Comparison of ENCODE assay signal across 8 cellular contexts in genomic region chr17:56715613-56716357, GRCh38.
A peak's percentile ranks its signal among the peaks of the same experiment; 100 is the strongest.
DNase-seq lines count a peak whose midpoint lies in the region; ATAC-seq, FAIRE-seq and TF ChIP-seq lines count a peak whose summit lies in the region.

No MANE protein-coding gene starts in this region.

- H3K79me2 ChIP-seq in smooth muscle cell (ENCODE audit: low read depth), result no peaks in the 10 kb centered on the region

- H3K27ac ChIP-seq in smooth muscle cell (ENCODE audit: low read depth), result no peak overlapping the region

- no peaks in the 10 kb centered on the region for H3K36me3 ChIP-seq in smooth muscle cell (ENCODE audit: low read depth)

- H3K27me3 ChIP-seq in smooth muscle cell (ENCODE audit: low read depth), result no peaks in the 10 kb centered on the region

- TF ChIP-seq CTCF in astrocyte of the cerebellum (IDR thresholded peaks at IDR 0.05; ENCODE audit: low read depth, low read length, missing control alignments), result peak; percentile 77
- TF ChIP-seq CTCF in smooth muscle cell (IDR thresholded peaks at IDR 0.05; ENCODE audit: borderline replicate concordance, insufficient read depth, poor library complexity, severe bottlenecking), result peak; percentile 82

- H3F3A ChIP-seq in smooth muscle cell (ENCODE audit: low read depth), result no peaks in the 10 kb centered on the region

- no peak overlapping the region for H3K4me2 ChIP-seq in smooth muscle cell

- WGBS in smooth muscle cell (ENCODE audit: low lambda C conversion rate), result 23% methylated on average over 8 of the region's 8 CpGs

- in situ Hi-C loops in astrocyte of the cerebellum (cut with HindIII; ENCODE audit: low sequenced_read_pairs), result loop anchor here (5.0 to 10.0 kb wide), 2 partner anchors 133 to 721 kb away; no protein-coding TSS in a partner anchor

- FAIRE-seq in GM18507 (lab: Jason Lieb, UNC), result peak; percentile 90

- H2AFZ ChIP-seq in smooth muscle cell (ENCODE audit: low read depth), result peak overlapping the region; percentile 49

- ATAC-seq in HG02981 (IDR thresholded peaks at IDR 0.05; ENCODE audit: unreplicated experiment), result peak; percentile 80

- peak; percentile 88 for DNase-seq in A172 (ENCODE audit: low spot score)
- DNase-seq in GM18507 (ENCODE audit: extremely low spot score, insufficient read length, low read depth), result peak; percentile 50
- DNase-seq in NCI-H2029 treated with DMSO at 0.1 percent for 48 hours (lab: John Stamatoyannopoulos, UW), result peak; percentile 13
- peak; percentile 59 for DNase-seq in T-helper 9 cell
- peak; percentile 75 for DNase-seq in astrocyte of the cerebellum (ENCODE audit: low read depth)
- peak; percentile 55 to 72 for DNase-seq in hippocampal formation (lab: John Stamatoyannopoulos, UW)
- DNase-seq in smooth muscle cell (lab: John Stamatoyannopoulos, UW; ENCODE audit: unreplicated experiment), result peak; percentile 30

- H3K4me1 ChIP-seq in smooth muscle cell (ENCODE audit: low read depth), result no peaks in the 10 kb centered on the region

- no peaks in the 10 kb centered on the region for H3K9me3 ChIP-seq in smooth muscle cell (replicated peaks; ENCODE audit: low read depth)

- no peaks in the 10 kb centered on the region for H4K20me1 ChIP-seq in smooth muscle cell (ENCODE audit: low read depth)

- no peak overlapping the region for H3K9ac ChIP-seq in smooth muscle cell (ENCODE audit: low read depth)

- H3K4me3 ChIP-seq in astrocyte of the cerebellum (ENCODE audit: low read depth, low read length), result no peak overlapping the region
- H3K4me3 ChIP-seq in smooth muscle cell, result no peak overlapping the region

Comparison
In these comparisons a context has a peak if more than half of its experiments do, and no peak if none do; other contexts are left out.
1. DNase-seq: peak in every context shown above with its lines; median percentile 88 in A172; 75 in astrocyte of the cerebellum; 64 in hippocampal formation; 59 in T-helper 9 cell; 50 in GM18507; 30 in smooth muscle cell; 13 in NCI-H2029 treated with DMSO at 0.1 percent for 48 hours.